17 cellular contexts compared by ENCODE assay signal in the genomic region with DNA sequence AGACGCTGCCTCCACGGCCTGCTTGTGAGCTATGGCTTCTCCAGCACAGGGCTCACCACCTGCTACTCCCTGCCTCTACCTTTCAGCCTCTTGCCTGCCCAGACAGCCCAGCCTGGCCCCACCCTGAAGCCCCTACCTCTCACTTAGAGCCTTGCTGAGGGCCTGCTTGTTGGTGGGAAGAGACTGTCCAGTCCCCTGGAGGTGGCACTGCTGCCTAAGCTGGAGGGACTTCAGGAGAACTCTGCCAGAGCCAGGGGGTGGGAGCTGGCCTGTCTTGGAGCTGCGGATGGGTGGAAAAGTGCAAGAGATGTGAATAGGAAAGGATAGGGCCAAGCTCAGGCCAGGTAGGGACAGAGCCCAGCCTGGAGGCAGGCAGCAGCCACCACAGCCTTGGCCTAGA.
"Had no signal": no experiment of that assay in that cellular context is flagged by ENCODE, and none has a peak within 500 bp of the region (broad histone marks: within the 10 kb centered on the region; RNA-seq: fewer than 3 reads in every experiment).

No MANE protein-coding gene starts in this region.

- H3K9me3 Mint-ChIP-seq: activated naive CD4-positive, alpha-beta T cell treated with anti-CD3 and anti-CD28 coated beads for 36 hours; stimulated activated naive CD8-positive, alpha-beta T cell treated with anti-CD3 and anti-CD28 coated beads, Interleukin-15, Interleukin-2, amounts not matched to agents 100 ng/mL and 50 ng/mL, for 24 hours; T-cell; WTC11 had no signal

- ATAC-seq: T-cell, WTC11 had no signal

- DNase-seq: activated CD4-positive, alpha-beta T cell treated with anti-CD3 and anti-CD28 coated beads for 48 hours; activated CD8-positive, alpha-beta memory T cell treated with anti-CD3 and anti-CD28 coated beads for 24 hours; activated naive CD4-positive, alpha-beta T cell treated with anti-CD3 and anti-CD28 coated beads for 36 hours; caudate nucleus; cortex of kidney; head of caudate nucleus; nephron progenitor cell; ovary; sigmoid colon; stimulated activated CD4-positive, alpha-beta T cell treated with anti-CD3 and anti-CD28 coated beads, Interleukin-2, amount 100 ng/mL, for 48 hours; T-cell; testis had no signal

- H3K36me3 ChIP-seq: esophagus muscularis mucosa, left lung, ovary, sigmoid colon had no signal

- H3K27ac ChIP-seq: esophagus muscularis mucosa, left lung, ovary, sigmoid colon, testis had no signal

- H3K27ac Mint-ChIP-seq: activated naive CD4-positive, alpha-beta T cell treated with anti-CD3 and anti-CD28 coated beads for 36 hours; nephron progenitor cell; stimulated activated naive CD8-positive, alpha-beta T cell treated with anti-CD3 and anti-CD28 coated beads, Interleukin-15, Interleukin-2, amounts not matched to agents 100 ng/mL and 50 ng/mL, for 24 hours; T-cell; WTC11 had no signal

- H3K27me3 ChIP-seq: foreskin keratinocyte, ovary, testis had no signal

- H3K36me3 Mint-ChIP-seq: T-cell, WTC11 had no signal

- H3K9me3 ChIP-seq: esophagus muscularis mucosa, left lung, ovary, sigmoid colon, testis had no signal

- H3K4me3 Mint-ChIP-seq: activated naive CD4-positive, alpha-beta T cell treated with anti-CD3 and anti-CD28 coated beads for 36 hours; nephron progenitor cell; stimulated activated naive CD8-positive, alpha-beta T cell treated with anti-CD3 and anti-CD28 coated beads, Interleukin-15, Interleukin-2, amounts not matched to agents 100 ng/mL and 50 ng/mL, for 24 hours; T-cell; WTC11 had no signal

- H3K4me1 ChIP-seq: left lung, sigmoid colon, testis had no signal

- H3K4me3 ChIP-seq: esophagus muscularis mucosa, left lung, ovary, sigmoid colon, testis had no signal
